Comparison of ENCODE assay signal across 8 cellular contexts in the genomic region with DNA sequence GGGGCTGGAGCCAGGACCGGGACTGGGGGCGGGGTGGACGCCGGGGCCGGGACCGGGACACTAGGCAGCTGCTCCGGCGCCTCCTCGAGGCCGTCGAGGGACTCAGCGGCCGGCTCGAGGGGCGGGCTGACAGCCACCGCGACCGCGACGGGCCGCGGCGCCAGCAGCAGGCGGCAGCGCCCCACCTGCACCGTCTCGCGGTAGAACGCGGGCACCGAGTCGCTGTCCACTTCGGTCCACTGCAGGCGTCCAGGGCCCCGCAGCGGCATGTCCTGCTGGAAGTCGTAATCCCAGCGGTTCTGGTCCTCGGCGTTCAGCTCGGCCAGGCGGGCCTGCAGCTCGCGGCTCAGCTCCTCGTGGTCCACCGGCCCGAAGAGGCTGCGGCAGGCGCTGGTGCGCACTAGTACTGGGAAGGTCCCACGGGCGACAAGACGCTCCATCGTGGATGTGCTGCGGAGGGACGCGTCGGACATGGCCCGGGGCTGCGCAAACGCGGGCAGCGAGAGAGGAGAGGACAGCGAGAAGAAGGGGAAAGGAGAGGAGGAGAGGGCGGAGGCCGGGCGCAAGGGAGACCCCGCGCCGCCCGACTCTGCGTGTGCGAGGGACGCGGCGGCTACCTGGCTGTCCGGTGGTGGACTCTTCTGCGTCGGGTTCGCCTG. TPM values are rescaled to one million over a fixed set of nuclear protein-coding genes. Genes with fewer than 3 reads are reported as not detected.
DNase-seq lines count a peak whose midpoint lies in the region; ATAC-seq and TF ChIP-seq lines count a peak whose summit lies in the region.

No MANE protein-coding gene starts in this region.

- CTCF ChIA-PET in CD4-positive, alpha-beta memory T cell (lab: Charles Lee; ENCODE audit: partially characterized antibody): interaction anchor here (12.7 kb wide), 1 partner anchor 352 kb away, joined by 303 read pairs; no protein-coding TSS in a partner anchor
- CTCF ChIA-PET in HEK293 (lab: Yijun Ruan, JAX): interaction anchor here (0.5 to 16.8 kb wide), 5 partner anchors 10 to 509 kb away, joined by 3 to 456 read pairs (median 3); no protein-coding TSS in a partner anchor
- CTCF ChIA-PET in RWPE1 (lab: Yijun Ruan, JAX): interaction anchor here (0.6 to 12.4 kb wide), 7 partner anchors 12 to 1123 kb away, joined by 3 to 324 read pairs (median 4); partner anchors contain the start of gene PHLDA2

- H3K27me3 ChIP-seq in CD4-positive, alpha-beta memory T cell (ENCODE audit: insufficient read depth, low read length): no peaks in the 10 kb centered on the region
- peaks cover 0 to 62% of the 10 kb centered on the region in 2 donors for H3K27me3 ChIP-seq in left lung
- no peaks in the 10 kb centered on the region for H3K27me3 ChIP-seq in subcutaneous abdominal adipose tissue (ENCODE audit: control insufficient read depth in 5 of 5, insufficient read depth in 4 of 5, low read length in 5 of 5)

- peak; percentile 59 for ATAC-seq in left lung

- H3K4me1 Mint-ChIP-seq in CD4-positive, alpha-beta memory T cell: peaks cover 2 to 28% (median 16%) of the 10 kb centered on the region in 4 donors
- peaks cover 11% of the 10 kb centered on the region for H3K4me1 Mint-ChIP-seq in dendritic cell treated with granulocyte-macrophage colony-stimulating factor and Interleukin-4, amounts not matched to agents 40 ng/mL and 50 ng/mL, for 4 days (ENCODE audit: low read depth)

- peaks cover 17% of the 10 kb centered on the region for H3K4me1 ChIP-seq in CD4-positive, alpha-beta memory T cell (ENCODE audit: insufficient read depth, low read length)
- no peaks in the 10 kb centered on the region for H3K4me1 ChIP-seq in HEK293 (ENCODE audit: control insufficient read depth, insufficient read depth, low read length)
- H3K4me1 ChIP-seq in left lung: peaks cover 0 to 36% of the 10 kb centered on the region in 2 donors
- peaks cover 0 to 54% (median 51%) of the 10 kb centered on the region in 5 donors for H3K4me1 ChIP-seq in subcutaneous abdominal adipose tissue (ENCODE audit: control insufficient read depth in 5 of 5, insufficient read depth in 5 of 5, low read length in 5 of 5)

- POLR2A ChIA-PET in CD4-positive, alpha-beta memory T cell (lab: Charles Lee; ENCODE audit: partially characterized antibody): interaction anchor here (0.8 to 2.9 kb wide), 8 partner anchors 10 to 485 kb away, joined by 3 to 8 read pairs (median 4); partner anchors contain the start of genes KCNQ1, PHLDA2 and TSSC4
- POLR2A ChIA-PET in HEK293 (lab: Yijun Ruan, JAX) (interaction anchor here (1.4 to 2.5 kb wide), 2 partner anchors 44 to 351 kb away, joined by 4 to 10 read pairs; partner anchors contain the start of gene PHLDA2), RWPE1 (lab: Yijun Ruan, JAX; ENCODE audit: low non-redundant PET) (interaction anchor here (0.8 kb wide), 1 partner anchor 48 kb away, joined by 3 read pairs; no protein-coding TSS in a partner anchor)

- intact Hi-C loops in CD4-positive, alpha-beta memory T cell (cut with micrococcal nuclease): loop anchor here (1.0 to 5.0 kb wide), 6 partner anchors 17 to 583 kb away; partner anchors contain the start of genes C11orf21, CARS1, NAP1L4 and TRPM5
- intact Hi-C loops in dendritic cell treated with granulocyte-macrophage colony-stimulating factor and Interleukin-4, amounts not matched to agents 40 ng/mL and 50 ng/mL, for 4 days (cut with micrococcal nuclease): loop anchor here (10.0 kb wide), 2 partner anchors 190 to 580 kb away; partner anchors contain the start of genes C11orf21, KCNQ1OT1 and TSPAN32
- intact Hi-C loops in left lung (cut with DNase I): loop anchor here (5.0 kb wide), 2 partner anchors 353 to 458 kb away; no protein-coding TSS in a partner anchor

- peak overlapping the region; percentile 52 to 93 (median 81) for H3K27ac Mint-ChIP-seq in CD4-positive, alpha-beta memory T cell
- peak overlapping the region; percentile 72 for H3K27ac Mint-ChIP-seq in dendritic cell treated with granulocyte-macrophage colony-stimulating factor and Interleukin-4, amounts not matched to agents 40 ng/mL and 50 ng/mL, for 4 days

- H3K4me3 ChIP-seq in CD4-positive, alpha-beta memory T cell (ENCODE audit: low read length in 2 of 2): peak overlapping the region; percentile 61 to 86
- H3K4me3 ChIP-seq in HEK293 (ENCODE audit: low read depth, low read length) (peak overlapping the region; percentile 47), left lung (peak overlapping the region; percentile 60 to 75), subcutaneous abdominal adipose tissue (ENCODE audit: low read depth in 1 of 5, low read length in 5 of 5) (peak overlapping the region in 4 of 5 donors; percentile 76 to 88 (median 84))

- DNase-seq in CD4-positive, alpha-beta memory T cell: peak in 2 of 5 donors; percentile 20 to 26
- DNase-seq in RWPE1 (ENCODE audit: low spot score) (no peak), left lung (peak; percentile 55 to 89), NCI-H187 treated with DMSO at 0.1 percent for 48 hours (lab: John Stamatoyannopoulos, UW) (no peak), NCI-H446 (lab: John Stamatoyannopoulos, UW) (no peak)

- H3K4me3 Mint-ChIP-seq in CD4-positive, alpha-beta memory T cell: peak overlapping the region; percentile 87 to 97 (median 94)
- H3K4me3 Mint-ChIP-seq in dendritic cell treated with granulocyte-macrophage colony-stimulating factor and Interleukin-4, amounts not matched to agents 40 ng/mL and 50 ng/mL, for 4 days: peak overlapping the region; percentile 86

- no peaks in the 10 kb centered on the region for H3K27me3 Mint-ChIP-seq in CD4-positive, alpha-beta memory T cell
- peaks cover 76% of the 10 kb centered on the region for H3K27me3 Mint-ChIP-seq in dendritic cell treated with granulocyte-macrophage colony-stimulating factor and Interleukin-4, amounts not matched to agents 40 ng/mL and 50 ng/mL, for 4 days

- H3K9ac ChIP-seq in subcutaneous abdominal adipose tissue (ENCODE audit: low read length in 5 of 5): peak overlapping the region in 4 of 5 donors; percentile 33 to 82 (median 70)

- H3K9me3 Mint-ChIP-seq in CD4-positive, alpha-beta memory T cell: peaks cover 0 to 1% (median 0%) of the 10 kb centered on the region in 8 donors
- no peaks in the 10 kb centered on the region for H3K9me3 Mint-ChIP-seq in dendritic cell treated with granulocyte-macrophage colony-stimulating factor and Interleukin-4, amounts not matched to agents 40 ng/mL and 50 ng/mL, for 4 days

- H3K36me3 ChIP-seq in CD4-positive, alpha-beta memory T cell (ENCODE audit: insufficient read depth, low read length): no peaks in the 10 kb centered on the region
- no peaks in the 10 kb centered on the region for H3K36me3 ChIP-seq in HEK293 (ENCODE audit: control insufficient read depth in 2 of 2, insufficient read depth in 1 of 2, low read length in 2 of 2)
- no peaks in the 10 kb centered on the region for H3K36me3 ChIP-seq in left lung
- peaks cover 0 to 5% (median 0%) of the 10 kb centered on the region in 5 donors for H3K36me3 ChIP-seq in subcutaneous abdominal adipose tissue (ENCODE audit: control insufficient read depth in 5 of 5, insufficient read depth in 5 of 5, low read length in 5 of 5)

- TF ChIP-seq CTCF in HEK293 (tag by site-specific recombination; IDR thresholded peaks at IDR 0.05) (no peak; the same call in 1 of the 2 replicates), RWPE1 (conservative IDR thresholded peaks at IDR 0.05; ENCODE audit: low read depth) (peak; percentile 63), left lung (IDR thresholded peaks at IDR 0.05) (peak in 1 of 2 donors; percentile 15)

- H3K27ac ChIP-seq in CD4-positive, alpha-beta memory T cell (ENCODE audit: low read depth, low read length): peak overlapping the region; percentile 10
- H3K27ac ChIP-seq in HEK293 (ENCODE audit: extremely low read depth, low read depth, low read length) (no peak overlapping the region), RWPE1 (peak overlapping the region; percentile 67), left lung (peak overlapping the region; percentile 67 to 70), subcutaneous abdominal adipose tissue (ENCODE audit: low read depth, low read length) (peak overlapping the region; percentile 65)

- peaks cover 0 to 1% of the 10 kb centered on the region in 2 donors for H3K36me3 Mint-ChIP-seq in CD4-positive, alpha-beta memory T cell
- peaks cover 6% of the 10 kb centered on the region for H3K36me3 Mint-ChIP-seq in dendritic cell treated with granulocyte-macrophage colony-stimulating factor and Interleukin-4, amounts not matched to agents 40 ng/mL and 50 ng/mL, for 4 days (ENCODE audit: low read depth)

- no peaks in the 10 kb centered on the region for H3K9me3 ChIP-seq in CD4-positive, alpha-beta memory T cell (ENCODE audit: control insufficient read depth in 1 of 2, low read length in 2 of 2)
- H3K9me3 ChIP-seq in HEK293 (ENCODE audit: control insufficient read depth, insufficient read depth, low read depth, low read length): no peaks in the 10 kb centered on the region
- no peaks in the 10 kb centered on the region for H3K9me3 ChIP-seq in left lung
- no peaks in the 10 kb centered on the region for H3K9me3 ChIP-seq in subcutaneous abdominal adipose tissue (ENCODE audit: control insufficient read depth in 5 of 5, low read length in 5 of 5)

TF ChIP-seq in HEK293, 187 proteins besides CTCF, POLR2A, EP300 and RAD21 (continues in another document):
- no peak for TF ChIP-seq ZNF585B (tag by site-specific recombination; IDR thresholded peaks at IDR 0.05)
- TF ChIP-seq ZNF174 (tag by site-specific recombination; IDR thresholded peaks at IDR 0.05): no peak
- no peak for TF ChIP-seq ZNF621 (tag by site-specific recombination; IDR thresholded peaks at IDR 0.05)
- TF ChIP-seq, protein P1, sequence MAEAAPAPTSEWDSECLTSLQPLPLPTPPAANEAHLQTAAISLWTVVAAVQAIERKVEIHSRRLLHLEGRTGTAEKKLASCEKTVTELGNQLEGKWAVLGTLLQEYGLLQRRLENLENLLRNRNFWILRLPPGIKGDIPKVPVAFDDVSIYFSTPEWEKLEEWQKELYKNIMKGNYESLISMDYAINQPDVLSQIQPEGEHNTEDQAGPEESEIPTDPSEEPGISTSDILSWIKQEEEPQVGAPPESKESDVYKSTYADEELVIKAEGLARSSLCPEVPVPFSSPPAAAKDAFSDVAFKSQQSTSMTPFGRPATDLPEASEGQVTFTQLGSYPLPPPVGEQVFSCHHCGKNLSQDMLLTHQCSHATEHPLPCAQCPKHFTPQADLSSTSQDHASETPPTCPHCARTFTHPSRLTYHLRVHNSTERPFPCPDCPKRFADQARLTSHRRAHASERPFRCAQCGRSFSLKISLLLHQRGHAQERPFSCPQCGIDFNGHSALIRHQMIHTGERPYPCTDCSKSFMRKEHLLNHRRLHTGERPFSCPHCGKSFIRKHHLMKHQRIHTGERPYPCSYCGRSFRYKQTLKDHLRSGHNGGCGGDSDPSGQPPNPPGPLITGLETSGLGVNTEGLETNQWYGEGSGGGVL (tag by site-specific recombination; IDR thresholded peaks at IDR 0.05): no peak

RNA-seq across cellular contexts. Expression of gene CDKN1C, which starts 0.4 kb away (rescaled TPM):
- total RNA-seq in CD4-positive, alpha-beta memory T cell: 1 to 10 TPM; 4.9 to 6.1 TPM
- under 1 TPM; 0.10 to 0.73 TPM for polyA plus RNA-seq in CD4-positive, alpha-beta memory T cell
- total RNA-seq in left lung: 10 to 100 TPM; 18.0 to 31.7 TPM

RNA-seq across cellular contexts. Expression of gene PHLDA2, which starts 44.1 kb away (rescaled TPM):
- 1 to 10 TPM; 1.1 TPM for total RNA-seq in CD4-positive, alpha-beta memory T cell
- polyA plus RNA-seq in CD4-positive, alpha-beta memory T cell: 1 to 10 TPM in 1 of 2 donors, under 1 TPM in 1; 0.58 to 1.9 TPM
- 10 to 100 TPM; 28.3 to 50.0 TPM for total RNA-seq in left lung

Comparison
In these comparisons a context has a peak if more than half of its experiments do, and no peak if none do; other contexts are left out.
1. DNase-seq: peak in left lung (2 of 2); none in RWPE1 (single experiment), NCI-H187 treated with DMSO at 0.1 percent for 48 hours (single experiment) and NCI-H446 (0 of 2).
2. RNA of gene PHLDA2, which starts 44.1 kb away (total RNA-seq): 28.3 to 50.0 TPM in left lung; 1.1 TPM in CD4-positive, alpha-beta memory T cell; every median in the first group is over 10 times any median in the second.
3. Peak in every context shown above with its lines, with median percentiles within 50 percentile points of each other: H3K4me3 ChIP-seq.